In the genomic region with DNA sequence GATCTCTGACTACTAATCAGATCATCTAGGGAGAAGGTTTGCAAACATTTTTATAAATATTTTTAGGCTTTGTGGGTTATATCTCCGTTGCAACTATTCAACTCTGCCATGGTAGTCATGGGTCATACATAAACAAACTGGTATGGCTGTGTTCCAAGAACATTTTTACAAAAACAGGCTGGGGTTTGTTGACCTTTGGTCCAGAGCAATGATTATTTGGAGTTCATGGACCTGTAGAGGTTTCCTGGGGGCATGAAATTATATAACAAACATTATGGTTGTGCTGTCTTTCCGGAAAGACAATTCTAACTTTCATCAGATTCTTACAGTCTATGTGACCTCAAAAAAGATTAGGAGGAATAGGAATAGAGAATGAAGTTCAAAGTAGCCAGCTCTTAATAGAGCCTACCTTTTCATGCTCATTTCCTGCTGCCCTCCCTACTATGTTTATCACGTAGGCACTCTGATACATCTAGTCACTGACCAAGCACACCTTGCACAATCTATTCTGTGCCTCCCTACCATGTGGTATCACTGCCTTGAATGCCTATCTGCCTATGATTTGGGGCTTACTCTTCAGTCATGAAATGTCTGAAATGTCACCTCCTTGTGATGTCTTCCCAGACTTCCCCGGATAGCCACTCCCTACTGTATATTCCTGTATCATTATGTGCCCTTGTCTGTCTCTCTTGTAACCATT, we compare ENCODE assay signal across 16 cellular contexts.
DNase-seq lines count a peak whose midpoint lies in the region; ATAC-seq and TF ChIP-seq lines count a peak whose summit lies in the region.
"Had no signal": no experiment of that assay in that cellular context is flagged by ENCODE, and none has a peak within 500 bp of the region (broad histone marks: within the 10 kb centered on the region; RNA-seq: fewer than 3 reads in every experiment).

No MANE protein-coding gene starts in this region.

- no peaks in the 10 kb centered on the region for H3K4me1 Mint-ChIP-seq in CD8-positive, alpha-beta memory T cell
- H3K4me1 Mint-ChIP-seq: activated CD4-positive, alpha-beta T cell treated with anti-CD3 and anti-CD28 coated beads, Interleukin-2, amount 10 ng/mL, durations not matched to agents 24 days and 14 days; activated naive CD8-positive, alpha-beta T cell treated with anti-CD3 and anti-CD28 coated beads, Interleukin-2, amount 50 U/mL, for 24 hours; T-cell had no signal

- no peaks in the 10 kb centered on the region for H3K9me3 ChIP-seq in CD8-positive, alpha-beta memory T cell (ENCODE audit: low read length)
- H3K9me3 ChIP-seq: neutrophil had no signal

- DNase-seq in HCEC 1CT (peak; percentile 83), astrocyte of the hippocampus (ENCODE audit: low read depth, low spot score) (peak; percentile 28), foreskin keratinocyte (no peak), renal cortical epithelial cell (ENCODE audit: low read depth) (peak; percentile 88)
- DNase-seq in CD8-positive, alpha-beta memory T cell = no peak
- DNase-seq: activated CD4-positive, alpha-beta T cell treated with anti-CD3 and anti-CD28 coated beads, Interleukin-2, amount 10 ng/mL, durations not matched to agents 24 days and 14 days; activated naive CD8-positive, alpha-beta T cell treated with anti-CD3 and anti-CD28 coated beads, Interleukin-2, amount 50 U/mL, for 24 hours; activated T-cell treated with anti-CD3 and anti-CD28 coated beads, Interleukin-2, amount 50 U/mL, for 4 hours; CD4-positive, alpha-beta T cell; NCI-H1092 treated with DMSO at 0.1 percent for 48 hours; T-cell had no signal

- peaks cover 10% of the 10 kb centered on the region for H3K4me1 ChIP-seq in foreskin keratinocyte
- no peaks in the 10 kb centered on the region for H3K4me1 ChIP-seq in CD8-positive, alpha-beta memory T cell (ENCODE audit: insufficient read depth, low read length)

- H3K27me3 ChIP-seq in foreskin keratinocyte = no peaks in the 10 kb centered on the region
- no peaks in the 10 kb centered on the region for H3K27me3 ChIP-seq in CD8-positive, alpha-beta memory T cell (ENCODE audit: insufficient read depth, low read length, poor library complexity, severe bottlenecking)
- H3K27me3 ChIP-seq: neutrophil had no signal

- TF ChIP-seq CTCF in foreskin keratinocyte (conservative IDR thresholded peaks at IDR 0.05) = no peak

- H3K36me3 Mint-ChIP-seq in CD8-positive, alpha-beta memory T cell = no peaks in the 10 kb centered on the region
- H3K36me3 Mint-ChIP-seq: T-cell had no signal

- CTCF ChIA-PET in CD8-positive, alpha-beta memory T cell (lab: Charles Lee) = no interaction called here

- H3K27ac Mint-ChIP-seq in CD8-positive, alpha-beta memory T cell = no peak overlapping the region
- H3K27ac Mint-ChIP-seq: activated CD4-positive, alpha-beta T cell treated with anti-CD3 and anti-CD28 coated beads, Interleukin-2, amount 10 ng/mL, durations not matched to agents 24 days and 14 days; activated naive CD8-positive, alpha-beta T cell treated with anti-CD3 and anti-CD28 coated beads, Interleukin-2, amount 50 U/mL, for 24 hours; CD4-positive, alpha-beta T cell; T-cell had no signal

- POLR2A ChIA-PET in CD8-positive, alpha-beta memory T cell (lab: Charles Lee) = no interaction called here

- H3K36me3 ChIP-seq in CD8-positive, alpha-beta memory T cell (ENCODE audit: insufficient read depth, low read length) = no peaks in the 10 kb centered on the region

- H3K27me3 Mint-ChIP-seq in CD8-positive, alpha-beta memory T cell = no peaks in the 10 kb centered on the region
- H3K27me3 Mint-ChIP-seq: activated CD4-positive, alpha-beta T cell treated with anti-CD3 and anti-CD28 coated beads, Interleukin-2, amount 10 ng/mL, durations not matched to agents 24 days and 14 days; activated naive CD8-positive, alpha-beta T cell treated with anti-CD3 and anti-CD28 coated beads, Interleukin-2, amount 50 U/mL, for 24 hours; CD4-positive, alpha-beta T cell; T-cell had no signal

- no peak overlapping the region for H3K27ac ChIP-seq in foreskin keratinocyte
- H3K27ac ChIP-seq in CD8-positive, alpha-beta memory T cell (ENCODE audit: low read depth, low read length) = no peak overlapping the region
- H3K27ac ChIP-seq: neutrophil had no signal

- no peak overlapping the region for H3K4me3 ChIP-seq in CD8-positive, alpha-beta memory T cell (ENCODE audit: low read length)

- peaks cover 0 to 7% (median 0%) of the 10 kb centered on the region in 5 donors for H3K9me3 Mint-ChIP-seq in CD8-positive, alpha-beta memory T cell
- H3K9me3 Mint-ChIP-seq: activated CD4-positive, alpha-beta T cell treated with anti-CD3 and anti-CD28 coated beads, Interleukin-2, amount 10 ng/mL, durations not matched to agents 24 days and 14 days; activated naive CD8-positive, alpha-beta T cell treated with anti-CD3 and anti-CD28 coated beads, Interleukin-2, amount 50 U/mL, for 24 hours; activated T-cell treated with anti-CD3 and anti-CD28 coated beads, Interleukin-2, amount 50 U/mL, for 4 hours; CD4-positive, alpha-beta T cell had no signal

- H3K4me3 Mint-ChIP-seq in CD8-positive, alpha-beta memory T cell = no peak overlapping the region
- H3K4me3 Mint-ChIP-seq: activated CD4-positive, alpha-beta T cell treated with anti-CD3 and anti-CD28 coated beads, Interleukin-2, amount 10 ng/mL, durations not matched to agents 24 days and 14 days; activated naive CD8-positive, alpha-beta T cell treated with anti-CD3 and anti-CD28 coated beads, Interleukin-2, amount 50 U/mL, for 24 hours; activated T-cell treated with anti-CD3 and anti-CD28 coated beads, Interleukin-2, amount 50 U/mL, for 4 hours; CD4-positive, alpha-beta T cell; T-cell had no signal

- peak; percentile 19 for ATAC-seq in foreskin keratinocyte
- ATAC-seq in HG02970 (IDR thresholded peaks at IDR 0.05; ENCODE audit: low FRiP score, unreplicated experiment) = no peak
- ATAC-seq in GM18870 (IDR thresholded peaks at IDR 0.05; ENCODE audit: unreplicated experiment) = no peak
- ATAC-seq in HG02642 (IDR thresholded peaks at IDR 0.05; ENCODE audit: poor library complexity, unreplicated experiment) = no peak
- ATAC-seq: activated naive CD8-positive, alpha-beta T cell treated with anti-CD3 and anti-CD28 coated beads, Interleukin-2, amount 50 U/mL, for 24 hours; activated T-cell treated with anti-CD3 and anti-CD28 coated beads, Interleukin-2, amount 50 U/mL, for 4 hours; Panc1; T-cell had no signal

Comparison
In these comparisons a context has a peak if more than half of its experiments do, and no peak if none do; other contexts are left out.
1. DNase-seq: peak in HCEC 1CT (single experiment), astrocyte of the hippocampus (single experiment) and renal cortical epithelial cell (single experiment); none in foreskin keratinocyte (0 of 2) and CD8-positive, alpha-beta memory T cell (0 of 5).